26 cellular contexts compared by ENCODE assay signal in the genomic region with DNA sequence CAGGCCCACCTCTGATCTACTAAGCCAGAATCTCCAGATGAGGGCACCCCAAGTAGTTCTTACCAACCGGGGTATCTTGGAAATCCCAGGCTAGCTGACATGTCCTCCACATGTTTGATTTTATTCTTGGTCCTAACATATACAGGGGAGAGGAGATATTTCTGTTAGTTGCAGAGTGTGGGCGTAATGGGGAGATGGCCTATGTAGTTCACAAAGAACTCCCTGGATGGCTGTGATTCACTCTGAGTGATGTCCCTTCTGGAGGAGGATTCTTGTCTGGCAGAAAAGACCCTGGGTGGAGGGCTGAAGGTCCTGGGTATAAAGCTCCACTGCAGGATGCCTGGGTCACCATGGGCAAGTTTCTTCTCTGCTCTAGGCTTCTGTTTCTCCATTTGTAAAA.
"Had no signal": no experiment of that assay in that cellular context is flagged by ENCODE, and none has a peak within 500 bp of the region (broad histone marks: within the 10 kb centered on the region; RNA-seq: fewer than 3 reads in every experiment).

No MANE protein-coding gene starts in this region.

- H3K27ac ChIP-seq: brain microvascular endothelial cell, Peyer's patch, SJSA1 had no signal

- H3K27me3 ChIP-seq: brain microvascular endothelial cell, Peyer's patch, SJSA1 had no signal

- H3K4me1 ChIP-seq: Peyer's patch, SJSA1 had no signal

- H3K27ac Mint-ChIP-seq: activated CD4-positive, alpha-beta memory T cell treated with anti-CD3 and anti-CD28 coated beads for 36 hours; activated CD4-positive, alpha-beta T cell treated with anti-CD3 and anti-CD28 coated beads, Interleukin-2, amount 10 ng/mL, durations not matched to agents 24 days and 14 days; activated T-cell treated with anti-CD3 and anti-CD28 coated beads, Interleukin-2, amount 50 U/mL, for 72 hours; activated T-helper 2 cell treated with anti-CD3 and anti-CD28 coated beads, Interferon-gamma antibody, Interleukin-2, Interleukin-4, amounts not matched to agents 10 μg/mL and 5 μg/mL and 100 μg/mL, durations not matched to agents 14 hours and 24 hours and 36 hours; T-helper 1 cell treated with Interleukin-12 subunit alpha and Interleukin-12 subunit beta and Interleukin-4 antibody, amounts not matched to agents 30 μg/mL and 1 μg/mL, for 36 hours; WTC11 had no signal

- H3K9me3 Mint-ChIP-seq: activated CD4-positive, alpha-beta memory T cell treated with anti-CD3 and anti-CD28 coated beads for 36 hours; activated CD4-positive, alpha-beta T cell treated with anti-CD3 and anti-CD28 coated beads, Interleukin-2, amount 10 ng/mL, durations not matched to agents 24 days and 14 days; activated T-cell treated with anti-CD3 and anti-CD28 coated beads, Interleukin-2, amount 50 U/mL, for 72 hours; activated T-helper 2 cell treated with anti-CD3 and anti-CD28 coated beads, Interferon-gamma antibody, Interleukin-2, Interleukin-4, amounts not matched to agents 10 μg/mL and 5 μg/mL and 100 μg/mL, durations not matched to agents 14 hours and 24 hours and 36 hours; T-helper 1 cell treated with Interleukin-12 subunit alpha and Interleukin-12 subunit beta and Interleukin-4 antibody, amounts not matched to agents 30 μg/mL and 1 μg/mL, for 36 hours; WTC11 had no signal

- H3K27me3 Mint-ChIP-seq: activated CD4-positive, alpha-beta memory T cell treated with anti-CD3 and anti-CD28 coated beads for 36 hours; activated CD4-positive, alpha-beta T cell treated with anti-CD3 and anti-CD28 coated beads, Interleukin-2, amount 10 ng/mL, durations not matched to agents 24 days and 14 days had no signal

- H3K4me1 Mint-ChIP-seq: activated CD4-positive, alpha-beta T cell treated with anti-CD3 and anti-CD28 coated beads, Interleukin-2, amount 10 ng/mL, durations not matched to agents 24 days and 14 days had no signal

- DNase-seq: activated CD4-positive, alpha-beta memory T cell treated with anti-CD3 and anti-CD28 coated beads for 36 hours; activated CD4-positive, alpha-beta T cell treated with anti-CD3 and anti-CD28 coated beads, Interleukin-2, amount 10 ng/mL, durations not matched to agents 24 days and 14 days; activated CD4-positive, CD25-positive, alpha-beta regulatory T cell treated with anti-CD3 and anti-CD28 coated beads, Interleukin-2, amount 50 U/mL, for 72 hours; activated CD8-positive, alpha-beta memory T cell treated with anti-CD3 and anti-CD28 coated beads, Interleukin-2, amount 50 U/mL, for 4 hours; activated naive CD4-positive, alpha-beta T cell treated with anti-CD3 and anti-CD28 coated beads, Interleukin-2, amount 50 U/mL, for 16 hours; activated T-cell treated with anti-CD3 and anti-CD28 coated beads, Interleukin-2, amount 50 U/mL, for 72 hours; amygdala; brain microvascular endothelial cell; cerebellar nuclear complex; NCI-H1092 treated with DMSO at 0.1 percent for 48 hours; NCI-H1417 treated with DMSO at 0.1 percent for 48 hours; NCI-H1694; NCI-H2029; NCI-H2107; NCI-H2171 treated with DMSO at 0.1 percent for 48 hours; NCI-H226; NCI-H510A; NCI-H526 treated with DMSO at 0.1 percent for 48 hours; NCI-H82; Peyer's patch; SHP77 had no signal

- H3K9me3 ChIP-seq: Peyer's patch, SJSA1 had no signal

- H3K4me3 ChIP-seq: K562, Peyer's patch, SJSA1 had no signal

- H3K4me3 Mint-ChIP-seq: activated CD4-positive, alpha-beta memory T cell treated with anti-CD3 and anti-CD28 coated beads for 36 hours; activated CD4-positive, alpha-beta T cell treated with anti-CD3 and anti-CD28 coated beads, Interleukin-2, amount 10 ng/mL, durations not matched to agents 24 days and 14 days; activated T-cell treated with anti-CD3 and anti-CD28 coated beads, Interleukin-2, amount 50 U/mL, for 72 hours; T-helper 1 cell treated with Interleukin-12 subunit alpha and Interleukin-12 subunit beta and Interleukin-4 antibody, amounts not matched to agents 30 μg/mL and 1 μg/mL, for 36 hours; WTC11 had no signal

- ATAC-seq: activated T-cell treated with anti-CD3 and anti-CD28 coated beads, Interleukin-2, amount 50 U/mL, for 72 hours; K562; WTC11 had no signal
